Comparison of ENCODE assay signal across 11 cellular contexts in the genomic region with DNA sequence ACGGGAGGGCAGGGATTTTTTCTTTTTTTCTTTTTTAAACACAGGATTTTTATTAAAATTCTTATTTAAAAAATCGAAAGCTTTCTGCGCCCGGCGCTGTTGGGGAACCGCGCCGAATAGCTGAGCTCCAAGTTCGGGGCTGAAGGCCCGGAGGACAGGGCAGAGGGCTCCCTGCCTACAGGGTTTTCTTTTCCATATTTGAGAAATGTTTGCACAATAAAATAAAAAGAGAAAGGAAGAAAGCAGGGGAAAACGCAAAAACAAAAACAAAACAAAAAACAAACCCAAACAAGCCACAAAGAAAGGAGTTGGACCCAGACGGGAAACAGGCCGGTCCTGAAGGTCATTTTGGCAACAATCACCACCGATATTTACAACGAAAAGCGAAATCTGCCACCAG. TPM values are rescaled to one million over a fixed set of nuclear protein-coding genes. Genes with fewer than 3 reads are reported as not detected.
DNase-seq lines count a peak whose midpoint lies in the region; ATAC-seq and TF ChIP-seq lines count a peak whose summit lies in the region.
"Had no signal": no experiment of that assay in that cellular context is flagged by ENCODE, and none has a peak within 500 bp of the region (broad histone marks: within the 10 kb centered on the region; RNA-seq: fewer than 3 reads in every experiment).

No MANE protein-coding gene starts in this region.

- H3K36me3 Mint-ChIP-seq in activated naive CD4-positive, alpha-beta T cell treated with anti-CD3 and anti-CD28 coated beads for 36 hours (ENCODE audit: low read depth): no peaks in the 10 kb centered on the region
- H3K36me3 Mint-ChIP-seq in activated naive CD4-positive, alpha-beta T cell treated with anti-CD3 and anti-CD28 coated beads, Interleukin-2, amount 50 U/mL, for 72 hours: peaks cover 0 to 2% of the 10 kb centered on the region in 2 donors
- H3K36me3 Mint-ChIP-seq in naive thymus-derived CD8-positive, alpha-beta T cell: no peaks in the 10 kb centered on the region

- H3K4me1 Mint-ChIP-seq in activated naive CD4-positive, alpha-beta T cell treated with anti-CD3 and anti-CD28 coated beads for 36 hours (ENCODE audit: low read depth): peaks cover 51% of the 10 kb centered on the region
- H3K4me1 Mint-ChIP-seq in naive thymus-derived CD8-positive, alpha-beta T cell: peaks cover 13 to 65% (median 54%) of the 10 kb centered on the region in 4 donors

- no peak overlapping the region for H3K27ac ChIP-seq in thymus (ENCODE audit: low read depth)
- H3K27ac ChIP-seq: parathyroid adenoma had no signal

- H3K4me3 ChIP-seq in astrocyte of the cerebellum (ENCODE audit: low read depth, low read length) (peak overlapping the region; percentile 35), thymus (ENCODE audit: low read length) (peak overlapping the region; percentile 30)

- no peak overlapping the region for H3K27ac Mint-ChIP-seq in activated naive CD4-positive, alpha-beta T cell treated with anti-CD3 and anti-CD28 coated beads for 36 hours
- H3K27ac Mint-ChIP-seq in activated naive CD4-positive, alpha-beta T cell treated with anti-CD3 and anti-CD28 coated beads, Interleukin-2, amount 50 U/mL, for 72 hours: peak overlapping the region in 1 of 2 donors; percentile 84
- no peak overlapping the region for H3K27ac Mint-ChIP-seq in naive thymus-derived CD8-positive, alpha-beta T cell

- in situ Hi-C loops in astrocyte of the cerebellum (cut with HindIII; ENCODE audit: low sequenced_read_pairs): no loop called here

- peaks cover 76% of the 10 kb centered on the region for H3K27me3 Mint-ChIP-seq in activated naive CD4-positive, alpha-beta T cell treated with anti-CD3 and anti-CD28 coated beads for 36 hours (ENCODE audit: low read depth)
- H3K27me3 Mint-ChIP-seq in naive thymus-derived CD8-positive, alpha-beta T cell: peaks cover 32 to 95% (median 61%) of the 10 kb centered on the region in 5 donors

- H3K27me3 ChIP-seq in thymus (ENCODE audit: control insufficient read depth, insufficient read depth): peaks cover 98% of the 10 kb centered on the region

- no peaks in the 10 kb centered on the region for H3K36me3 ChIP-seq in thymus (ENCODE audit: control insufficient read depth, insufficient read depth)

- H3K9me3 ChIP-seq in thymus (ENCODE audit: control insufficient read depth): no peaks in the 10 kb centered on the region

- peak overlapping the region; percentile 14 for H3K4me3 Mint-ChIP-seq in activated naive CD4-positive, alpha-beta T cell treated with anti-CD3 and anti-CD28 coated beads for 36 hours
- peak overlapping the region in 9 of 10 donors; percentile 53 to 83 (median 72) for H3K4me3 Mint-ChIP-seq in naive thymus-derived CD8-positive, alpha-beta T cell

- POLR2A ChIA-PET in naive thymus-derived CD8-positive, alpha-beta T cell (lab: Charles Lee): no interaction called here

- intact Hi-C loops in activated naive CD4-positive, alpha-beta T cell treated with anti-CD3 and anti-CD28 coated beads for 36 hours (cut with micrococcal nuclease): loop anchor here (5.0 to 10.0 kb wide), 2 partner anchors 191 to 1074 kb away; partner anchors contain the start of gene FOXA2

- H3K4me1 ChIP-seq in thymus (ENCODE audit: control insufficient read depth, insufficient read depth, low read length): no peaks in the 10 kb centered on the region
- H3K4me1 ChIP-seq: parathyroid adenoma had no signal

- TF ChIP-seq CTCF in astrocyte of the cerebellum (IDR thresholded peaks at IDR 0.05; ENCODE audit: low read depth, low read length, missing control alignments): no peak

- WGBS in thymus: 13% methylated on average over 16 of the region's 16 CpGs

- CTCF ChIA-PET in activated naive CD4-positive, alpha-beta T cell treated with anti-CD3 and anti-CD28 coated beads for 36 hours (lab: Charles Lee): interaction anchor here (1.2 to 1.8 kb wide), 3 partner anchors 10 to 277 kb away, joined by 3 to 4 read pairs (median 3); no protein-coding TSS in a partner anchor

- ATAC-seq in activated naive CD4-positive, alpha-beta T cell treated with anti-CD3 and anti-CD28 coated beads, Interleukin-2, amount 50 U/mL, for 72 hours: no peak
- no peak for ATAC-seq in naive thymus-derived CD8-positive, alpha-beta T cell
- ATAC-seq in HG02852 (IDR thresholded peaks at IDR 0.05; ENCODE audit: unreplicated experiment): no peak

- no peak for DNase-seq in activated naive CD4-positive, alpha-beta T cell treated with anti-CD3 and anti-CD28 coated beads for 36 hours
- no peak for DNase-seq in activated naive CD4-positive, alpha-beta T cell treated with anti-CD3 and anti-CD28 coated beads, Interleukin-2, amount 50 U/mL, for 72 hours (ENCODE audit: low spot score in 2 of 2)
- no peak for DNase-seq in astrocyte of the cerebellum (ENCODE audit: low read depth)
- DNase-seq in naive thymus-derived CD8-positive, alpha-beta T cell: no peak
- no peak for DNase-seq in RPMI8226
- no peak for DNase-seq in KG1 (lab: John Stamatoyannopoulos, UW)
- DNase-seq: GOT3 had no signal

- no peaks in the 10 kb centered on the region for H3K9me3 Mint-ChIP-seq in activated naive CD4-positive, alpha-beta T cell treated with anti-CD3 and anti-CD28 coated beads for 36 hours
- no peaks in the 10 kb centered on the region for H3K9me3 Mint-ChIP-seq in activated naive CD4-positive, alpha-beta T cell treated with anti-CD3 and anti-CD28 coated beads, Interleukin-2, amount 50 U/mL, for 72 hours
- no peaks in the 10 kb centered on the region for H3K9me3 Mint-ChIP-seq in naive thymus-derived CD8-positive, alpha-beta T cell

RNA-seq across cellular contexts. Expression of gene NKX2-2, which starts 2.9 kb away (rescaled TPM):
- not detected for total RNA-seq in activated naive CD4-positive, alpha-beta T cell treated with anti-CD3 and anti-CD28 coated beads for 36 hours
- not detected for total RNA-seq in activated naive CD4-positive, alpha-beta T cell treated with anti-CD3 and anti-CD28 coated beads, Interleukin-2, amount 50 U/mL, for 72 hours
- total RNA-seq in naive thymus-derived CD8-positive, alpha-beta T cell: not detected
- polyA plus RNA-seq in naive thymus-derived CD8-positive, alpha-beta T cell: not detected
- 0.09 TPM for polyA plus RNA-seq in thymus
- total RNA-seq: G401 had no signal
